15 cellular contexts compared by ENCODE assay signal in the genomic region with DNA sequence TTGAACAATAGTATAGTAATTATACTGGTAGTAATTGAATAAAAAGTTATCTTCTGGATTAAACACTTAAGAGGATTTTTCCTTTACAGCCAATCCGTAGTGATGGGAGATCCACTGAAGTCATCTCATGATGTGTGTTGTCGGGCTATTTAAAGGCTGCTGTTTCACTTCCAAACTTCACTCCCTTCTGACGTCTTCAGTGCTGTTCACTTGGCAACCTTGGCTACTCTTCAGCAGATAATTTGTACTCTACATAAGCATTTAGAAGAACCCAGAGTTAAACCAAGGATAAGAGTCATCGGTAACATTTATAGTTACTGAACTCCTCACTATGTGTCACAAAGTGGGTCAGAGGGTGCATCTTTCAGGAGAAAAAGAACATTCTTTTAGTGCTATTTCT.
A peak's percentile ranks its signal among the peaks of the same experiment; 100 is the strongest.
DNase-seq lines count a peak whose midpoint lies in the region; ATAC-seq and TF ChIP-seq lines count a peak whose summit lies in the region.
"Had no signal": no experiment of that assay in that cellular context is flagged by ENCODE, and none has a peak within 500 bp of the region (broad histone marks: within the 10 kb centered on the region; RNA-seq: fewer than 3 reads in every experiment).

No MANE protein-coding gene starts in this region.

- H3K9me3 Mint-ChIP-seq in activated CD4-positive, alpha-beta T cell treated with anti-CD3 and anti-CD28 coated beads for 36 hours (ENCODE audit: low read depth), result no peaks in the 10 kb centered on the region
- H3K9me3 Mint-ChIP-seq: activated naive CD4-positive, alpha-beta T cell treated with anti-CD3 and anti-CD28 coated beads, Interleukin-2, amount 50 U/mL, for 24 hours had no signal

- H3K27me3 Mint-ChIP-seq in activated CD4-positive, alpha-beta T cell treated with anti-CD3 and anti-CD28 coated beads for 36 hours, result peaks cover 9% of the 10 kb centered on the region

- peak overlapping the region; percentile 82 for H3K4me2 ChIP-seq in OCI-LY3 (ENCODE audit: low read length)

- H3K4me1 Mint-ChIP-seq in activated CD4-positive, alpha-beta T cell treated with anti-CD3 and anti-CD28 coated beads for 36 hours, result no peaks in the 10 kb centered on the region
- H3K4me1 Mint-ChIP-seq: activated naive CD4-positive, alpha-beta T cell treated with anti-CD3 and anti-CD28 coated beads, Interleukin-2, amount 50 U/mL, for 24 hours had no signal

- peak overlapping the region; percentile 47 for H3K27ac ChIP-seq in OCI-LY3 (ENCODE audit: low read length)
- H3K27ac ChIP-seq: epithelial cell of prostate, thoracic aorta had no signal

- POLR2A ChIA-PET in activated CD4-positive, alpha-beta T cell treated with anti-CD3 and anti-CD28 coated beads for 36 hours (lab: Charles Lee), result no interaction called here

- no peaks in the 10 kb centered on the region for H3K9me3 ChIP-seq in OCI-LY3 (ENCODE audit: insufficient read depth, low read length)
- H3K9me3 ChIP-seq: BE2C, thoracic aorta had no signal

- no peak overlapping the region for H3K4me3 Mint-ChIP-seq in activated CD4-positive, alpha-beta T cell treated with anti-CD3 and anti-CD28 coated beads for 36 hours
- H3K4me3 Mint-ChIP-seq: activated naive CD4-positive, alpha-beta T cell treated with anti-CD3 and anti-CD28 coated beads, Interleukin-2, amount 50 U/mL, for 24 hours had no signal

- H3K36me3 Mint-ChIP-seq in activated CD4-positive, alpha-beta T cell treated with anti-CD3 and anti-CD28 coated beads for 36 hours (ENCODE audit: low read depth), result no peaks in the 10 kb centered on the region
- H3K36me3 Mint-ChIP-seq: activated naive CD4-positive, alpha-beta T cell treated with anti-CD3 and anti-CD28 coated beads, Interleukin-2, amount 50 U/mL, for 24 hours had no signal

- peaks cover 19% of the 10 kb centered on the region for H3K4me1 ChIP-seq in OCI-LY3 (ENCODE audit: low read length)
- H3K4me1 ChIP-seq: BE2C had no signal

- no peaks in the 10 kb centered on the region for H3K27me3 ChIP-seq in OCI-LY3 (ENCODE audit: low read depth, low read length)
- H3K27me3 ChIP-seq: BE2C had no signal

- peak; percentile 16 for DNase-seq in AG10803 (ENCODE audit: low read depth)
- peak; percentile 99 for DNase-seq in fibroblast of mammary gland (ENCODE audit: low read depth)
- DNase-seq in myocyte (ENCODE audit: low read depth), result peak; percentile 84
- DNase-seq in 8988T, result no peak
- DNase-seq in activated CD4-positive, alpha-beta T cell treated with anti-CD3 and anti-CD28 coated beads for 36 hours, result no peak
- no peak for DNase-seq in NCI-H146 treated with DMSO at 0.1 percent for 48 hours (lab: John Stamatoyannopoulos, UW; ENCODE audit: unreplicated experiment)
- no peak for DNase-seq in GM10266 (ENCODE audit: extremely low spot score)
- DNase-seq: BE2C, NCI-H345 had no signal

- H3K9ac ChIP-seq in OCI-LY3 (ENCODE audit: low read length), result peak overlapping the region; percentile 11; the same call in 1 of the 2 replicates

- intact Hi-C loops in activated CD4-positive, alpha-beta T cell treated with anti-CD3 and anti-CD28 coated beads for 36 hours (cut with DNase I, micrococcal nuclease), result no loop called here

- H3K4me3 ChIP-seq in AG10803 (ENCODE audit: low read length) (no peak overlapping the region), OCI-LY3 (ENCODE audit: low read length) (peak overlapping the region; percentile 64), fibroblast of mammary gland (ENCODE audit: control insufficient read depth, low read depth, low read length) (no peak overlapping the region)
- H3K4me3 ChIP-seq: thoracic aorta had no signal

- no peak overlapping the region for H2AFZ ChIP-seq in OCI-LY3 (ENCODE audit: low read depth, low read length)

- no peak overlapping the region for H3K27ac Mint-ChIP-seq in activated CD4-positive, alpha-beta T cell treated with anti-CD3 and anti-CD28 coated beads for 36 hours
- H3K27ac Mint-ChIP-seq: activated naive CD4-positive, alpha-beta T cell treated with anti-CD3 and anti-CD28 coated beads, Interleukin-2, amount 50 U/mL, for 24 hours had no signal

- no peaks in the 10 kb centered on the region for H3K79me2 ChIP-seq in OCI-LY3 (ENCODE audit: low read length)

- H3K36me3 ChIP-seq in OCI-LY3 (replicated peaks; ENCODE audit: low read depth, low read length), result no peaks in the 10 kb centered on the region
- H3K36me3 ChIP-seq: BE2C, thoracic aorta had no signal

- no peak for TF ChIP-seq CTCF in AG10803 (conservative IDR thresholded peaks at IDR 0.05; ENCODE audit: low read length)
- TF ChIP-seq CTCF in OCI-LY3 (IDR thresholded peaks at IDR 0.05; ENCODE audit: low read depth, low read length), result no peak
- no peak for TF ChIP-seq CTCF in fibroblast of mammary gland (conservative IDR thresholded peaks at IDR 0.05; ENCODE audit: control insufficient read depth, insufficient read depth, low read depth, low read length)
- TF ChIP-seq CTCF in GM10266 (IDR thresholded peaks at IDR 0.05; ENCODE audit: control insufficient read depth, insufficient read depth, low read depth, missing control alignments), result no peak

- ATAC-seq in activated CD4-positive, alpha-beta T cell treated with anti-CD3 and anti-CD28 coated beads for 36 hours, result no peak
- ATAC-seq: activated CD4-positive, CD25-positive, alpha-beta regulatory T cell treated with anti-CD3 and anti-CD28 coated beads, Interleukin-2, amount 50 U/mL, for 24 hours; Panc1 had no signal

- H4K20me1 ChIP-seq in OCI-LY3 (ENCODE audit: insufficient read depth, low read length), result no peaks in the 10 kb centered on the region

- CTCF ChIA-PET in activated CD4-positive, alpha-beta T cell treated with anti-CD3 and anti-CD28 coated beads for 36 hours (lab: Charles Lee), result no interaction called here

Comparison
In these comparisons a context has a peak if more than half of its experiments do, and no peak if none do; other contexts are left out.
1. DNase-seq: peak in AG10803 (single experiment), fibroblast of mammary gland (single experiment) and myocyte (single experiment); none in 8988T (single experiment), activated CD4-positive, alpha-beta T cell treated with anti-CD3 and anti-CD28 coated beads for 36 hours (single experiment), NCI-H146 treated with DMSO at 0.1 percent for 48 hours (single experiment) and GM10266 (single experiment).